Comparison of ENCODE assay signal across 12 cellular contexts in genomic region chr2:111155610-111156009, GRCh38. TPM values are rescaled to one million over a fixed set of nuclear protein-coding genes. Genes with fewer than 3 reads are reported as not detected.
DNase-seq lines count a peak whose midpoint lies in the region; ATAC-seq and TF ChIP-seq lines count a peak whose summit lies in the region.
"Had no signal": no experiment of that assay in that cellular context is flagged by ENCODE, and none has a peak within 500 bp of the region (broad histone marks: within the 10 kb centered on the region; RNA-seq: fewer than 3 reads in every experiment).

No MANE protein-coding gene starts in this region.

- no peak for TF ChIP-seq POLR2A in esophagus squamous epithelium (IDR thresholded peaks at IDR 0.05)

- no peak for DNase-seq in activated CD4-positive, alpha-beta T cell treated with anti-CD3 and anti-CD28 coated beads, Interleukin-2, amount 10 ng/mL, durations not matched to agents 24 days and 14 days
- DNase-seq in activated CD4-positive, alpha-beta T cell treated with anti-CD3 and anti-CD28 coated beads, Interleukin-2, amount 50 U/mL, for 48 hours: no peak
- DNase-seq in NCI-H526 (lab: John Stamatoyannopoulos, UW) (peak; percentile 14 to 37), esophagus squamous epithelium (lab: John Stamatoyannopoulos, UW) (no peak), CD1c-positive myeloid dendritic cell (ENCODE audit: extremely low spot score) (no peak), chondrocyte (ENCODE audit: low spot score) (no peak)
- DNase-seq in stimulated activated naive B cell treated with anti-CD40 and anti-IgM and Interleukin-4, amounts not matched to agents 10 μg/mL and 1 μg/mL and 100 μg/mL, for 72 hours: no peak
- DNase-seq: activated CD4-positive, alpha-beta T cell treated with anti-CD3 and anti-CD28 coated beads, Interleukin-2, amount 50 U/mL, for 1 hour; activated effector memory CD4-positive, alpha-beta T cell treated with anti-CD3 and anti-CD28 coated beads, Interleukin-2, amount 50 U/mL, for 16 hours; T-helper 1 cell had no signal

- WGBS in esophagus squamous epithelium, 2 donors: 24 to 46% methylated on average over 1 of the region's 1 CpG

- intact Hi-C loops in activated CD4-positive, alpha-beta T cell treated with anti-CD3 and anti-CD28 coated beads, Interleukin-2, amount 10 ng/mL, durations not matched to agents 24 days and 14 days (cut with micrococcal nuclease): no loop called here
- intact Hi-C loops in esophagus squamous epithelium (cut with DNase I): no loop called here

- peaks cover 37% of the 10 kb centered on the region for H3K4me1 Mint-ChIP-seq in activated CD4-positive, alpha-beta T cell treated with anti-CD3 and anti-CD28 coated beads, Interleukin-2, amount 10 ng/mL, durations not matched to agents 24 days and 14 days
- H3K4me1 Mint-ChIP-seq in stimulated activated naive B cell treated with anti-CD40 and anti-IgM and Interleukin-4, amounts not matched to agents 10 μg/mL and 1 μg/mL and 100 μg/mL, for 72 hours: peaks cover 48 to 86% of the 10 kb centered on the region in 2 donors
- peaks cover 22% of the 10 kb centered on the region for H3K4me1 Mint-ChIP-seq in chondrocyte (ENCODE audit: low read depth)

- H3K4me1 ChIP-seq in esophagus squamous epithelium: peaks cover 0 to 42% (median 5%) of the 10 kb centered on the region in 3 donors

- peaks cover 94% of the 10 kb centered on the region for H3K36me3 Mint-ChIP-seq in activated CD4-positive, alpha-beta T cell treated with anti-CD3 and anti-CD28 coated beads, Interleukin-2, amount 10 ng/mL, durations not matched to agents 24 days and 14 days (ENCODE audit: low read depth)
- peaks cover 52 to 83% of the 10 kb centered on the region in 2 donors for H3K36me3 Mint-ChIP-seq in stimulated activated naive B cell treated with anti-CD40 and anti-IgM and Interleukin-4, amounts not matched to agents 10 μg/mL and 1 μg/mL and 100 μg/mL, for 72 hours
- H3K36me3 Mint-ChIP-seq in chondrocyte (ENCODE audit: low read depth): peaks cover 20% of the 10 kb centered on the region

- H3K4me3 ChIP-seq in esophagus squamous epithelium: no peak overlapping the region
- H3K4me3 ChIP-seq: lung had no signal

- H3K27me3 ChIP-seq in esophagus squamous epithelium: no peaks in the 10 kb centered on the region

- peak overlapping the region; percentile 1 for H3K4me3 Mint-ChIP-seq in activated CD4-positive, alpha-beta T cell treated with anti-CD3 and anti-CD28 coated beads, Interleukin-2, amount 10 ng/mL, durations not matched to agents 24 days and 14 days
- no peak overlapping the region for H3K4me3 Mint-ChIP-seq in stimulated activated naive B cell treated with anti-CD40 and anti-IgM and Interleukin-4, amounts not matched to agents 10 μg/mL and 1 μg/mL and 100 μg/mL, for 72 hours
- no peak overlapping the region for H3K4me3 Mint-ChIP-seq in chondrocyte (ENCODE audit: unreplicated experiment)

- H3K9me3 ChIP-seq in esophagus squamous epithelium: no peaks in the 10 kb centered on the region

- H3K27ac ChIP-seq in esophagus squamous epithelium: peak overlapping the region in 3 of 4 donors; percentile 21 to 48 (median 27)

- peaks cover 0 to 78% (median 4%) of the 10 kb centered on the region in 3 donors for H3K36me3 ChIP-seq in esophagus squamous epithelium

- no peaks in the 10 kb centered on the region for H3K9me3 Mint-ChIP-seq in activated CD4-positive, alpha-beta T cell treated with anti-CD3 and anti-CD28 coated beads, Interleukin-2, amount 10 ng/mL, durations not matched to agents 24 days and 14 days
- H3K9me3 Mint-ChIP-seq in stimulated activated naive B cell treated with anti-CD40 and anti-IgM and Interleukin-4, amounts not matched to agents 10 μg/mL and 1 μg/mL and 100 μg/mL, for 72 hours: no peaks in the 10 kb centered on the region
- H3K9me3 Mint-ChIP-seq in chondrocyte (ENCODE audit: low read depth): no peaks in the 10 kb centered on the region

- H3K27ac Mint-ChIP-seq in activated CD4-positive, alpha-beta T cell treated with anti-CD3 and anti-CD28 coated beads, Interleukin-2, amount 10 ng/mL, durations not matched to agents 24 days and 14 days: peak overlapping the region; percentile 39
- H3K27ac Mint-ChIP-seq in stimulated activated naive B cell treated with anti-CD40 and anti-IgM and Interleukin-4, amounts not matched to agents 10 μg/mL and 1 μg/mL and 100 μg/mL, for 72 hours: peak overlapping the region; percentile 37
- H3K27ac Mint-ChIP-seq in chondrocyte (ENCODE audit: unreplicated experiment): no peak overlapping the region

- TF ChIP-seq CTCF in esophagus squamous epithelium (IDR thresholded peaks at IDR 0.05) (no peak), chondrocyte (IDR thresholded peaks at IDR 0.05) (no peak)

- no peaks in the 10 kb centered on the region for H3K27me3 Mint-ChIP-seq in activated CD4-positive, alpha-beta T cell treated with anti-CD3 and anti-CD28 coated beads, Interleukin-2, amount 10 ng/mL, durations not matched to agents 24 days and 14 days
- no peaks in the 10 kb centered on the region for H3K27me3 Mint-ChIP-seq in stimulated activated naive B cell treated with anti-CD40 and anti-IgM and Interleukin-4, amounts not matched to agents 10 μg/mL and 1 μg/mL and 100 μg/mL, for 72 hours
- no peaks in the 10 kb centered on the region for H3K27me3 Mint-ChIP-seq in chondrocyte (ENCODE audit: low read depth)

- ATAC-seq in stimulated activated naive B cell treated with anti-CD40 and anti-IgM and Interleukin-4, amounts not matched to agents 10 μg/mL and 1 μg/mL and 100 μg/mL, for 72 hours (replicated peaks): no peak
- no peak for ATAC-seq in GM21619 (IDR thresholded peaks at IDR 0.05; ENCODE audit: unreplicated experiment)

RNA-seq across cellular contexts. Expression of gene BCL2L11, which starts 34.9 kb away (rescaled TPM):
- 193 and 219 TPM in 2 replicates for total RNA-seq in activated CD4-positive, alpha-beta T cell treated with anti-CD3 and anti-CD28 coated beads, Interleukin-2, amount 10 ng/mL, durations not matched to agents 24 days and 14 days
- total RNA-seq in esophagus squamous epithelium: 10 to 100 TPM in 2 of 4 donors, 1 to 10 TPM in 2; 7.8 to 28.2 (median 9.9) TPM
- total RNA-seq in chondrocyte: 10.8 to 19.2 TPM (median 11.4 TPM) in 3 replicates

Comparison
In these comparisons a context has a peak if more than half of its experiments do, and no peak if none do; other contexts are left out.
1. DNase-seq: peak in NCI-H526 (2 of 2); none in activated CD4-positive, alpha-beta T cell treated with anti-CD3 and anti-CD28 coated beads, Interleukin-2, amount 10 ng/mL, durations not matched to agents 24 days and 14 days (single experiment), activated CD4-positive, alpha-beta T cell treated with anti-CD3 and anti-CD28 coated beads, Interleukin-2, amount 50 U/mL, for 48 hours (0 of 2), esophagus squamous epithelium (single experiment), stimulated activated naive B cell treated with anti-CD40 and anti-IgM and Interleukin-4, amounts not matched to agents 10 μg/mL and 1 μg/mL and 100 μg/mL, for 72 hours (single experiment), CD1c-positive myeloid dendritic cell (single experiment) and chondrocyte (single experiment).